22 cellular contexts compared by ENCODE assay signal in genomic region chr2:65562890-65563289, GRCh38.
"Had no signal": no experiment of that assay in that cellular context is flagged by ENCODE, and none has a peak within 500 bp of the region (broad histone marks: within the 10 kb centered on the region; RNA-seq: fewer than 3 reads in every experiment).

No MANE protein-coding gene starts in this region.

- H3K27me3 ChIP-seq: Peyer's patch had no signal

- ATAC-seq: activated CD4-positive, CD25-positive, alpha-beta regulatory T cell treated with anti-CD3 and anti-CD28 coated beads, Interleukin-2, amount 50 U/mL, for 24 hours; activated CD8-positive, alpha-beta T cell treated with anti-CD3 and anti-CD28 coated beads, Interleukin-2, amount 10 ng/mL, durations not matched to agents 7 days and 5 days had no signal

- H3K27ac ChIP-seq: Peyer's patch, RWPE1 had no signal

- H3K4me3 Mint-ChIP-seq: activated CD8-positive, alpha-beta T cell treated with anti-CD3 and anti-CD28 coated beads, Interleukin-2, amount 10 ng/mL, durations not matched to agents 7 days and 5 days; activated naive CD4-positive, alpha-beta T cell treated with anti-CD3 and anti-CD28 coated beads, Interleukin-2, amount 50 U/mL, for 24 hours; T-helper 1 cell treated with Interleukin-12 subunit alpha and Interleukin-12 subunit beta and Interleukin-4 antibody, amounts not matched to agents 30 μg/mL and 1 μg/mL, for 36 hours had no signal

- H3K27ac Mint-ChIP-seq: activated CD8-positive, alpha-beta T cell treated with anti-CD3 and anti-CD28 coated beads, Interleukin-2, amount 10 ng/mL, durations not matched to agents 7 days and 5 days; activated naive CD4-positive, alpha-beta T cell treated with anti-CD3 and anti-CD28 coated beads, Interleukin-2, amount 50 U/mL, for 24 hours; T-helper 1 cell treated with Interleukin-12 subunit alpha and Interleukin-12 subunit beta and Interleukin-4 antibody, amounts not matched to agents 30 μg/mL and 1 μg/mL, for 36 hours had no signal

- H3K4me1 Mint-ChIP-seq: activated naive CD4-positive, alpha-beta T cell treated with anti-CD3 and anti-CD28 coated beads, Interleukin-2, amount 50 U/mL, for 24 hours had no signal

- H3K9me3 ChIP-seq: Peyer's patch had no signal

- DNase-seq: activated CD4-positive, alpha-beta T cell treated with anti-CD3 and anti-CD28 coated beads for 4 hours; activated CD4-positive, alpha-beta T cell treated with anti-CD3 and anti-CD28 coated beads, Interleukin-2, amount 50 U/mL, for 4 hours; activated CD8-positive, alpha-beta memory T cell treated with anti-CD3 and anti-CD28 coated beads, Interleukin-2, amount 50 U/mL, for 48 hours; activated CD8-positive, alpha-beta T cell treated with anti-CD3 and anti-CD28 coated beads, Interleukin-2, amount 10 ng/mL, durations not matched to agents 7 days and 5 days; activated naive CD4-positive, alpha-beta T cell; activated T-cell treated with anti-CD3 and anti-CD28 coated beads, Interleukin-2, amount 50 U/mL, for 1 hour; aorta; KG1; NCI-H1092; NCI-H1417; NCI-H1930; NCI-H2107; NCI-H2171 treated with DMSO at 0.1 percent for 48 hours; NCI-H345; NCI-H510A treated with DMSO at 0.1 percent for 48 hours; NCI-H69; SHP77 treated with DMSO at 0.1 percent for 48 hours had no signal

- H3K9me3 Mint-ChIP-seq: activated naive CD4-positive, alpha-beta T cell treated with anti-CD3 and anti-CD28 coated beads, Interleukin-2, amount 50 U/mL, for 24 hours; T-helper 1 cell treated with Interleukin-12 subunit alpha and Interleukin-12 subunit beta and Interleukin-4 antibody, amounts not matched to agents 30 μg/mL and 1 μg/mL, for 36 hours had no signal

- H3K4me3 ChIP-seq: Peyer's patch had no signal

- H3K4me1 ChIP-seq: Peyer's patch had no signal

- H3K36me3 Mint-ChIP-seq: activated naive CD4-positive, alpha-beta T cell treated with anti-CD3 and anti-CD28 coated beads, Interleukin-2, amount 50 U/mL, for 24 hours had no signal

- H3K36me3 ChIP-seq: Peyer's patch had no signal
